Comparison of ENCODE assay signal across 8 cellular contexts in the genomic region with DNA sequence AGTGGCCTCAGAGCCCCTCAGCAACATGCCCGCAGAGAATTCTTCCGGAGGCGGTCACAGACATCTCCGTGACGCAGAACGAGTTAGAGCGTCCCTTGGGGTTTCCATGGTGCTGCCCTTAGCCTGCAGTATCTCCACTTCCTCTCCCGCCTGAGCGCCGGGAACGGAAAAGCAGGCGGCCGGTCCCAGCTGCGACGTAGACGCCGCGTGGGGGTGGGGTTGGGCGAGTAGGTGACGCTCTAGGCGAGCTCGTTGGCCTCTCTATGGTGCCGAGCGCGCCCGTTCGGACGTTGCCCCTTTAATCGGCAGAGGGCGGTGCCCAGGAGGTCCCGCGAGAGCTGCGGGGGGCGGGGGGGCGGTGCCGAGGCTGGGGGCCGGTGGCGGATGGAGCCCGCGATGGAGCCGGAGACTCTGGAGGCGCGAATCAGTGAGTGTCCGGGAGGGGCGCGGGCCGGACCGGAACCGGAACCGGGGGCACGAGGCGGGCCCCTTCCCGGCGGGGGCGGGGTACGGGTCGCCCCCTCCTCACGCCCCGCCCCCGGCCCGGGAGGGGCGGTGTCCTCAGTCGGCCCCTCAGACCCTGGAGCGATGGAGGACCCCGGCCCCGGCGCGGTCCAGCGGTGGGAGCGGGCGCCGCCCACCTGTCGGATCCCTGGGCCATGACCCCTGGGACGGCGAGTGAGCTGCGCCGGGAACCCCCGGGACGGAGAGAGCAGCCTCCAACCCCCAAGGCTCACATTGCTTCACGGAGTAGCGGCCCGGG. TPM values are rescaled to one million over a fixed set of nuclear protein-coding genes. Genes with fewer than 3 reads are reported as not detected.
DNase-seq lines count a peak whose midpoint lies in the region; ATAC-seq and TF ChIP-seq lines count a peak whose summit lies in the region.

A gene with protein sequence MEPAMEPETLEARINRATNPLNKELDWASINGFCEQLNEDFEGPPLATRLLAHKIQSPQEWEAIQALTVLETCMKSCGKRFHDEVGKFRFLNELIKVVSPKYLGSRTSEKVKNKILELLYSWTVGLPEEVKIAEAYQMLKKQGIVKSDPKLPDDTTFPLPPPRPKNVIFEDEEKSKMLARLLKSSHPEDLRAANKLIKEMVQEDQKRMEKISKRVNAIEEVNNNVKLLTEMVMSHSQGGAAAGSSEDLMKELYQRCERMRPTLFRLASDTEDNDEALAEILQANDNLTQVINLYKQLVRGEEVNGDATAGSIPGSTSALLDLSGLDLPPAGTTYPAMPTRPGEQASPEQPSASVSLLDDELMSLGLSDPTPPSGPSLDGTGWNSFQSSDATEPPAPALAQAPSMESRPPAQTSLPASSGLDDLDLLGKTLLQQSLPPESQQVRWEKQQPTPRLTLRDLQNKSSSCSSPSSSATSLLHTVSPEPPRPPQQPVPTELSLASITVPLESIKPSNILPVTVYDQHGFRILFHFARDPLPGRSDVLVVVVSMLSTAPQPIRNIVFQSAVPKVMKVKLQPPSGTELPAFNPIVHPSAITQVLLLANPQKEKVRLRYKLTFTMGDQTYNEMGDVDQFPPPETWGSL (plus strand): TSS at position 358 of the 763 bp plus-strand sequence. CDS start 27 bp downstream, at position 385.

- H3K4me3 Mint-ChIP-seq in activated CD4-positive, alpha-beta T cell treated with anti-CD3 and anti-CD28 coated beads, Interleukin-2, amount 10 ng/mL, durations not matched to agents 24 days and 14 days, result peak within 1 kb of the TSS; percentile 99

- peaks cover 3% of the 10 kb centered on the region for H3K27me3 Mint-ChIP-seq in activated CD4-positive, alpha-beta T cell treated with anti-CD3 and anti-CD28 coated beads, Interleukin-2, amount 10 ng/mL, durations not matched to agents 24 days and 14 days

- peak; percentile 74 for ATAC-seq in GM19328 (IDR thresholded peaks at IDR 0.05; ENCODE audit: unreplicated experiment)
- peak; percentile 47 for ATAC-seq in HG03469 (IDR thresholded peaks at IDR 0.05; ENCODE audit: unreplicated experiment)

- H3K4me3 ChIP-seq in BLaER1, result peak within 1 kb of the TSS; percentile 95
- H3K4me3 ChIP-seq in colonic mucosa, result peak within 1 kb of the TSS; percentile 90

- H3K9me3 ChIP-seq in BLaER1, result no peaks in the 10 kb centered on the region
- H3K9me3 ChIP-seq in colonic mucosa, result no peaks in the 10 kb centered on the region

- H3K27ac ChIP-seq in BLaER1 (peak within 1 kb of the TSS; percentile 93), colonic mucosa (peak within 1 kb of the TSS; percentile 94), layer of hippocampus (ENCODE audit: low read depth, low read length) (peak within 1 kb of the TSS; percentile 96)

- H3K4me1 Mint-ChIP-seq in activated CD4-positive, alpha-beta T cell treated with anti-CD3 and anti-CD28 coated beads, Interleukin-2, amount 10 ng/mL, durations not matched to agents 24 days and 14 days, result peaks cover 40% of the 10 kb centered on the region

- H3K36me3 ChIP-seq in BLaER1 (peaks cover 23% of the 10 kb centered on the region), colonic mucosa (no peaks in the 10 kb centered on the region)

- H3K27ac Mint-ChIP-seq in activated CD4-positive, alpha-beta T cell treated with anti-CD3 and anti-CD28 coated beads, Interleukin-2, amount 10 ng/mL, durations not matched to agents 24 days and 14 days, result peak within 1 kb of the TSS; percentile 98

- DNase-seq in NCI-H526 treated with DMSO at 0.1 percent for 48 hours (lab: John Stamatoyannopoulos, UW) (peak; percentile 96), colonic mucosa (peak; percentile 95)
- DNase-seq in activated CD4-positive, alpha-beta T cell treated with anti-CD3 and anti-CD28 coated beads, Interleukin-2, amount 10 ng/mL, durations not matched to agents 24 days and 14 days, result peak; percentile 99
- peak; percentile 84 to 93 (median 88) for DNase-seq in stimulated activated CD4-positive, alpha-beta T cell treated with anti-CD3 and anti-CD28 coated beads, Interleukin-1b, Interleukin-23, amount 100 ng/mL, for 24 hours (ENCODE audit: low read depth in 4 of 4, low spot score in 1 of 4)

- H3K9ac ChIP-seq in BLaER1, result peak within 1 kb of the TSS; percentile 93
- H3K9ac ChIP-seq in colonic mucosa (ENCODE audit: low read depth in 2 of 2, low read length in 2 of 2), result peak within 1 kb of the TSS; percentile 86 to 95

- no peak for TF ChIP-seq CTCF in colonic mucosa (IDR thresholded peaks at IDR 0.05)

- peaks cover 58% of the 10 kb centered on the region for H3K4me1 ChIP-seq in BLaER1
- peaks cover 7% of the 10 kb centered on the region for H3K4me1 ChIP-seq in colonic mucosa

- H3K4me2 ChIP-seq in BLaER1, result peak within 1 kb of the TSS; percentile 99

- H3K27me3 ChIP-seq in BLaER1 (no peaks in the 10 kb centered on the region), colonic mucosa (no peaks in the 10 kb centered on the region), layer of hippocampus (ENCODE audit: control insufficient read depth, insufficient read depth, low read length) (no peaks in the 10 kb centered on the region)

- H4K20me1 ChIP-seq in BLaER1, result 0 out of 2 replicates have a peak, but pooled peaks cover 14% of the 10 kb centered on the region

- intact Hi-C loops in activated CD4-positive, alpha-beta T cell treated with anti-CD3 and anti-CD28 coated beads, Interleukin-2, amount 10 ng/mL, durations not matched to agents 24 days and 14 days (cut with micrococcal nuclease), result loop anchor here (1.0 to 5.0 kb wide), 9 partner anchors 15 to 366 kb away; partner anchors contain the start of genes ANKRD54, EIF3L, GCAT and NOL12
- intact Hi-C loops in colonic mucosa (cut with DNase I), result no loop called here

- peaks cover 2% of the 10 kb centered on the region for H3K36me3 Mint-ChIP-seq in activated CD4-positive, alpha-beta T cell treated with anti-CD3 and anti-CD28 coated beads, Interleukin-2, amount 10 ng/mL, durations not matched to agents 24 days and 14 days (ENCODE audit: low read depth)

- H3K9me3 Mint-ChIP-seq in activated CD4-positive, alpha-beta T cell treated with anti-CD3 and anti-CD28 coated beads, Interleukin-2, amount 10 ng/mL, durations not matched to agents 24 days and 14 days, result no peaks in the 10 kb centered on the region

RNA-seq across cellular contexts. Expression of the gene that starts here (rescaled TPM):
- 75.8 and 77.2 TPM in 2 replicates for total RNA-seq in activated CD4-positive, alpha-beta T cell treated with anti-CD3 and anti-CD28 coated beads, Interleukin-2, amount 10 ng/mL, durations not matched to agents 24 days and 14 days
- 10 to 100 TPM; 45.7 to 90.2 TPM for total RNA-seq in colonic mucosa

Comparison
In these comparisons a context has a peak if more than half of its experiments do, and no peak if none do; other contexts are left out.
1. Peak in every context shown above with its lines: DNase-seq, ATAC-seq, H3K4me3 ChIP-seq and H3K27ac ChIP-seq.